In genomic region chr1:27321813-27322568, GRCh38 we compare ENCODE assay signal across 1 cellular context.
TF ChIP-seq lines count a peak whose summit lies in the region.

TMEM222 (plus strand) TSS chr1:27322163; CDS start chr1:27322198, 35 bp downstream.

TF ChIP-seq in SK-N-SH, 30 proteins besides CTCF, POLR2A, EP300 and RAD21 (continued from another document):
- TF ChIP-seq, protein P1, sequence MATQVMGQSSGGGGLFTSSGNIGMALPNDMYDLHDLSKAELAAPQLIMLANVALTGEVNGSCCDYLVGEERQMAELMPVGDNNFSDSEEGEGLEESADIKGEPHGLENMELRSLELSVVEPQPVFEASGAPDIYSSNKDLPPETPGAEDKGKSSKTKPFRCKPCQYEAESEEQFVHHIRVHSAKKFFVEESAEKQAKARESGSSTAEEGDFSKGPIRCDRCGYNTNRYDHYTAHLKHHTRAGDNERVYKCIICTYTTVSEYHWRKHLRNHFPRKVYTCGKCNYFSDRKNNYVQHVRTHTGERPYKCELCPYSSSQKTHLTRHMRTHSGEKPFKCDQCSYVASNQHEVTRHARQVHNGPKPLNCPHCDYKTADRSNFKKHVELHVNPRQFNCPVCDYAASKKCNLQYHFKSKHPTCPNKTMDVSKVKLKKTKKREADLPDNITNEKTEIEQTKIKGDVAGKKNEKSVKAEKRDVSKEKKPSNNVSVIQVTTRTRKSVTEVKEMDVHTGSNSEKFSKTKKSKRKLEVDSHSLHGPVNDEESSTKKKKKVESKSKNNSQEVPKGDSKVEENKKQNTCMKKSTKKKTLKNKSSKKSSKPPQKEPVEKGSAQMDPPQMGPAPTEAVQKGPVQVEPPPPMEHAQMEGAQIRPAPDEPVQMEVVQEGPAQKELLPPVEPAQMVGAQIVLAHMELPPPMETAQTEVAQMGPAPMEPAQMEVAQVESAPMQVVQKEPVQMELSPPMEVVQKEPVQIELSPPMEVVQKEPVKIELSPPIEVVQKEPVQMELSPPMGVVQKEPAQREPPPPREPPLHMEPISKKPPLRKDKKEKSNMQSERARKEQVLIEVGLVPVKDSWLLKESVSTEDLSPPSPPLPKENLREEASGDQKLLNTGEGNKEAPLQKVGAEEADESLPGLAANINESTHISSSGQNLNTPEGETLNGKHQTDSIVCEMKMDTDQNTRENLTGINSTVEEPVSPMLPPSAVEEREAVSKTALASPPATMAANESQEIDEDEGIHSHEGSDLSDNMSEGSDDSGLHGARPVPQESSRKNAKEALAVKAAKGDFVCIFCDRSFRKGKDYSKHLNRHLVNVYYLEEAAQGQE (IDR thresholded peaks at IDR 0.05; ENCODE audit: low read depth, low read length), result no peak
- TF ChIP-seq USF1 (IDR thresholded peaks at IDR 0.05; ENCODE audit: borderline replicate concordance, low read depth) (peak; percentile 68), FOXJ3 (CRISPR knock-in tag; IDR thresholded peaks at IDR 0.05) (no peak; the same call in 1 of the 2 replicates)
TF ChIP-seq in SK-N-SH: peak in this region for 15.
